Comparison of ENCODE assay signal across 18 cellular contexts in the genomic region with DNA sequence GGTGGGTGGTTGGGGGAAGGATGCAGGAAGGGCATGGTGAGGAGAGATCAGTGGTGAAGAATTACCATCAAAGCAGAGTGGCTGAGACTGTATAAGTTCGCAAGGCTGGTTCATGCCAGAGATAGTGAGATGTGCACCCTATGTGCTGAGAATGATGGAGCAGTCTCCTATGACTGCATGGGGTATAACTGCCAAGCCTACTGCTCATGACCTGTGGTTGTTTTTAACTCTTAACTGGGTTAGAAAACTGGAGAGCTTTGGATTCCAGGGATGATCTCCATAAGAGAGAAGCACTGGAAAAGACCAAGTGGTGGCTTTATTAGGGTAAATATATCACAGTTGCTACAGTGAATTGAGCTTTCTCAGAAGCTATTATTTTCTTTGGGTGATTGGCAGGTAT. TPM values are rescaled to one million over a fixed set of nuclear protein-coding genes. Genes with fewer than 3 reads are reported as not detected.
"Had no signal": no experiment of that assay in that cellular context is flagged by ENCODE, and none has a peak within 500 bp of the region (broad histone marks: within the 10 kb centered on the region; RNA-seq: fewer than 3 reads in every experiment).

No MANE protein-coding gene starts in this region.

- H3K27ac ChIP-seq: coronary artery, sigmoid colon had no signal

- H3K27me3 Mint-ChIP-seq: activated CD8-positive, alpha-beta memory T cell treated with anti-CD3 and anti-CD28 coated beads, Interleukin-2, amount 10 ng/mL, durations not matched to agents 7 days and 5 days; activated naive CD8-positive, alpha-beta T cell treated with anti-CD3 and anti-CD28 coated beads, Interleukin-2, amount 10 ng/mL, durations not matched to agents 7 days and 5 days; activated T-cell treated with anti-CD3 and anti-CD28 coated beads, Interleukin-2, amount 50 U/mL, for 24 hours; natural killer cell treated with Interleukin-12 subunit alpha and Interleukin-12 subunit beta and Interleukin-15 and Interleukin-18, amount 100 ng/mL, for 72 hours had no signal

- H3K4me1 ChIP-seq: ascending aorta had no signal

- H3K4me1 Mint-ChIP-seq: activated CD8-positive, alpha-beta memory T cell treated with anti-CD3 and anti-CD28 coated beads, Interleukin-2, amount 10 ng/mL, durations not matched to agents 7 days and 5 days; activated naive CD8-positive, alpha-beta T cell treated with anti-CD3 and anti-CD28 coated beads, Interleukin-2, amount 10 ng/mL, durations not matched to agents 7 days and 5 days; immature natural killer cell had no signal

- H3K4me3 Mint-ChIP-seq: activated CD8-positive, alpha-beta memory T cell treated with anti-CD3 and anti-CD28 coated beads, Interleukin-2, amount 10 ng/mL, durations not matched to agents 7 days and 5 days; activated naive CD8-positive, alpha-beta T cell treated with anti-CD3 and anti-CD28 coated beads, Interleukin-2, amount 10 ng/mL, durations not matched to agents 7 days and 5 days; activated T-cell treated with anti-CD3 and anti-CD28 coated beads, Interleukin-2, amount 50 U/mL, for 24 hours; immature natural killer cell; natural killer cell treated with Interleukin-12 subunit alpha and Interleukin-12 subunit beta and Interleukin-15 and Interleukin-18, amount 100 ng/mL, for 72 hours had no signal

- H3K36me3 Mint-ChIP-seq: activated CD8-positive, alpha-beta memory T cell treated with anti-CD3 and anti-CD28 coated beads, Interleukin-2, amount 10 ng/mL, durations not matched to agents 7 days and 5 days; activated naive CD8-positive, alpha-beta T cell treated with anti-CD3 and anti-CD28 coated beads, Interleukin-2, amount 10 ng/mL, durations not matched to agents 7 days and 5 days; natural killer cell treated with Interleukin-12 subunit alpha and Interleukin-12 subunit beta and Interleukin-15 and Interleukin-18, amount 100 ng/mL, for 72 hours had no signal

- ATAC-seq: activated CD4-positive, CD25-positive, alpha-beta regulatory T cell treated with anti-CD3 and anti-CD28 coated beads, Interleukin-2, amount 50 U/mL, for 24 hours; activated CD8-positive, alpha-beta memory T cell treated with anti-CD3 and anti-CD28 coated beads, Interleukin-2, amount 10 ng/mL, durations not matched to agents 7 days and 5 days; natural killer cell treated with Interleukin-12 subunit alpha and Interleukin-12 subunit beta and Interleukin-15 and Interleukin-18, amount 100 ng/mL, for 72 hours had no signal

- H3K4me3 ChIP-seq: ascending aorta, coronary artery, sigmoid colon had no signal

- H3K9me3 Mint-ChIP-seq: activated naive CD8-positive, alpha-beta T cell treated with anti-CD3 and anti-CD28 coated beads, Interleukin-2, amount 10 ng/mL, durations not matched to agents 7 days and 5 days; activated T-cell treated with anti-CD3 and anti-CD28 coated beads, Interleukin-2, amount 50 U/mL, for 24 hours; immature natural killer cell; natural killer cell treated with Interleukin-12 subunit alpha and Interleukin-12 subunit beta and Interleukin-15 and Interleukin-18, amount 100 ng/mL, for 72 hours had no signal

- H3K27ac Mint-ChIP-seq: activated CD8-positive, alpha-beta memory T cell treated with anti-CD3 and anti-CD28 coated beads, Interleukin-2, amount 10 ng/mL, durations not matched to agents 7 days and 5 days; activated naive CD8-positive, alpha-beta T cell treated with anti-CD3 and anti-CD28 coated beads, Interleukin-2, amount 10 ng/mL, durations not matched to agents 7 days and 5 days; activated T-cell treated with anti-CD3 and anti-CD28 coated beads, Interleukin-2, amount 50 U/mL, for 24 hours; immature natural killer cell; natural killer cell treated with Interleukin-12 subunit alpha and Interleukin-12 subunit beta and Interleukin-15 and Interleukin-18, amount 100 ng/mL, for 72 hours had no signal

- DNase-seq: activated CD4-positive, alpha-beta T cell treated with anti-CD3 and anti-CD28 coated beads, Interleukin-2, amount 50 U/mL, for 4 hours; activated CD8-positive, alpha-beta memory T cell treated with anti-CD3 and anti-CD28 coated beads, Interleukin-2, amount 10 ng/mL, durations not matched to agents 7 days and 5 days; activated effector memory CD4-positive, alpha-beta T cell treated with anti-CD3 and anti-CD28 coated beads, Interleukin-2, amount 50 U/mL, for 16 hours; activated naive CD8-positive, alpha-beta T cell treated with anti-CD3 and anti-CD28 coated beads, Interleukin-2, amount 10 ng/mL, durations not matched to agents 7 days and 5 days; activated T-cell treated with anti-CD3 and anti-CD28 coated beads, Interleukin-2, amount 50 U/mL, for 24 hours; caudate nucleus; effector memory CD4-positive, alpha-beta T cell; erythroblast; immature natural killer cell; sigmoid colon; stimulated activated CD4-positive, alpha-beta T cell treated with anti-CD3 and anti-CD28 coated beads, Interleukin-12 subunit alpha, Interleukin-12 subunit beta, amount 100 ng/mL, for 4 hours; stimulated activated naive CD4-positive, alpha-beta T cell treated with Interleukin-2 at 50 U/mL for 16 hours; trophoblast cell had no signal

- H3K27me3 ChIP-seq: ascending aorta, sigmoid colon had no signal

- H3K9me3 ChIP-seq: ascending aorta, sigmoid colon had no signal

RNA-seq across cellular contexts. Expression of a gene that starts 16.2 kb away (rescaled TPM):
- total RNA-seq: T-helper 2 cell treated with Interferon-gamma antibody and Interleukin-4, amounts not matched to agents 100 ng/mL and 5 ng/mL, for 36 hours had no signal
